Comparison of ENCODE assay signal across 13 cellular contexts in genomic region chr15:31341501-31342195, GRCh38. TPM values are rescaled to one million over a fixed set of nuclear protein-coding genes. Genes with fewer than 3 reads are reported as not detected.
A peak's percentile ranks its signal among the peaks of the same experiment; 100 is the strongest.
DNase-seq lines count a peak whose midpoint lies in the region; TF ChIP-seq lines count a peak whose summit lies in the region.
"Had no signal": no experiment of that assay in that cellular context is flagged by ENCODE, and none has a peak within 500 bp of the region (broad histone marks: within the 10 kb centered on the region; RNA-seq: fewer than 3 reads in every experiment).

No MANE protein-coding gene starts in this region.

- no peaks in the 10 kb centered on the region for H3K36me3 Mint-ChIP-seq in endodermal cell (ENCODE audit: low read depth)

- no peak overlapping the region for H3K27ac Mint-ChIP-seq in endodermal cell

- H3K4me1 Mint-ChIP-seq in endodermal cell: peaks cover 9% of the 10 kb centered on the region

- no peak overlapping the region for H3K4me3 Mint-ChIP-seq in endodermal cell

- DNase-seq in DMS53 (lab: John Stamatoyannopoulos, UW) (peak; percentile 4), DMS53 treated with DMSO at 0.1 percent for 48 hours (lab: John Stamatoyannopoulos, UW; ENCODE audit: unreplicated experiment) (no peak), NCI-H1417 (lab: John Stamatoyannopoulos, UW) (peak in 2 of 3 experiments; percentile 71 to 89), caudate nucleus (lab: John Stamatoyannopoulos, UW) (no peak), MV-4-11 (lab: John Stamatoyannopoulos, UW) (no peak), endodermal cell (no peak), amniotic stem cell (lab: John Stamatoyannopoulos, UW) (no peak)
- DNase-seq: DMS79, NCI-H524 treated with DMSO at 0.1 percent for 48 hours, ovary had no signal

- no peak overlapping the region for H3K9ac ChIP-seq in skeletal muscle tissue (ENCODE audit: low read depth in 1 of 3, low read length in 3 of 3)
- H3K9ac ChIP-seq in endodermal cell (ENCODE audit: extremely low read depth, low read length, poor library complexity, severe bottlenecking): no peak overlapping the region

- H3K27me3 ChIP-seq in skeletal muscle tissue (ENCODE audit: control insufficient read depth in 3 of 3, insufficient read depth in 3 of 3, low read length in 3 of 3): no peaks in the 10 kb centered on the region
- H3K27me3 ChIP-seq in endodermal cell (ENCODE audit: control insufficient read depth, insufficient read depth, low read length, poor library complexity, severe bottlenecking): no peaks in the 10 kb centered on the region
- H3K27me3 ChIP-seq: ovary had no signal

- H3K9me3 Mint-ChIP-seq in endodermal cell: no peaks in the 10 kb centered on the region
- H3K9me3 Mint-ChIP-seq: activated naive CD4-positive, alpha-beta T cell treated with anti-CD3 and anti-CD28 coated beads, Interleukin-2, amount 50 U/mL, for 72 hours had no signal

- H3K4me3 ChIP-seq in skeletal muscle tissue (ENCODE audit: low read length in 3 of 3) (peak overlapping the region in 2 of 3 donors; percentile 14 to 29), endodermal cell (ENCODE audit: low read length) (no peak overlapping the region)
- H3K4me3 ChIP-seq: ovary had no signal

- H3K9me3 ChIP-seq in skeletal muscle tissue (ENCODE audit: control insufficient read depth in 3 of 3, low read length in 3 of 3) (no peaks in the 10 kb centered on the region), endodermal cell (ENCODE audit: control insufficient read depth, low read length) (no peaks in the 10 kb centered on the region)
- H3K9me3 ChIP-seq: ovary had no signal

- 92 to 95% methylated on average over 2 to 4 of the region's 4 CpGs for WGBS in endodermal cell (ENCODE audit: insufficient coverage in 1 of 2, insufficient read length in 1 of 2), 2 experiments

- no peaks in the 10 kb centered on the region for H3K27me3 Mint-ChIP-seq in endodermal cell (ENCODE audit: insufficient read depth)

- no peak for TF ChIP-seq CTCF in endodermal cell (conservative IDR thresholded peaks at IDR 0.05)

- H3K4me1 ChIP-seq in skeletal muscle tissue (ENCODE audit: control insufficient read depth in 3 of 3, insufficient read depth in 3 of 3, low read length in 3 of 3) (peaks cover 97 to 98% (median 98%) of the 10 kb centered on the region in 3 donors), endodermal cell (ENCODE audit: control insufficient read depth, insufficient read depth, low read length) (no peaks in the 10 kb centered on the region)

- H3K27ac ChIP-seq in caudate nucleus (ENCODE audit: low read depth, low read length): peak overlapping the region; percentile 27
- no peak overlapping the region for H3K27ac ChIP-seq in skeletal muscle tissue (ENCODE audit: low read depth, low read length)
- no peak overlapping the region for H3K27ac ChIP-seq in endodermal cell (ENCODE audit: low read depth, low read length)
- H3K27ac ChIP-seq: 22Rv1, ovary had no signal

- peaks cover 0 to 2% (median 0%) of the 10 kb centered on the region in 3 donors for H3K36me3 ChIP-seq in skeletal muscle tissue (ENCODE audit: control insufficient read depth in 3 of 3, insufficient read depth in 3 of 3, low read length in 3 of 3)
- no peaks in the 10 kb centered on the region for H3K36me3 ChIP-seq in endodermal cell (ENCODE audit: control insufficient read depth, insufficient read depth, low read length)
- H3K36me3 ChIP-seq: ovary had no signal

RNA-seq across cellular contexts. Expression of gene KLF13, which starts 15.0 kb away (rescaled TPM):
- total RNA-seq in skeletal muscle tissue (20.4 TPM), endodermal cell (10 to 100 TPM; 18.7 to 18.9 TPM)
- polyA plus RNA-seq in endodermal cell (2013, experiment 1 of 2): 58.0 TPM
- polyA plus RNA-seq in endodermal cell (2013, experiment 2 of 2): 51.5 TPM

Comparison
In these comparisons a context has a peak if more than half of its experiments do, and no peak if none do; other contexts are left out.
1. DNase-seq: peak in DMS53 (single experiment) and NCI-H1417 (2 of 3); none in DMS53 treated with DMSO at 0.1 percent for 48 hours (single experiment), caudate nucleus (0 of 61), MV-4-11 (single experiment), endodermal cell (single experiment) and amniotic stem cell (single experiment).